Comparison of ENCODE assay signal across 20 cellular contexts in the genomic region with DNA sequence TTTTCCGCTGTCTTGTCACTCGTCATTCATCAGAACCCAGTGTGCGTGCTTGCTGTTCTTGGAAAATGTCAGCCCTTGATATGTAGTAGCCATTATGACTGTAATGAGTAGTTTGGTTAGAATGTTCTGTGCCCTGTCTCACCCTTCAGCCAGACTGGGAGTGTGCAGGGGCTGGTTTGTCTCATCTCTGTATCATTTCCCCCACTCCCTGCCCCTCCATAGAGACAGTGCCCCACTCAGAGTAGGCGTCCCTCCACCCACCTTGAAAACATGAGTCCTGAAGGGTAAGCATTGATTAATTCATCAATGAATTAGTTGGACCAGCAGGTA.
DNase-seq lines count a peak whose midpoint lies in the region; ATAC-seq and TF ChIP-seq lines count a peak whose summit lies in the region.
"Had no signal": no experiment of that assay in that cellular context is flagged by ENCODE, and none has a peak within 500 bp of the region (broad histone marks: within the 10 kb centered on the region; RNA-seq: fewer than 3 reads in every experiment).

No MANE protein-coding gene starts in this region.

- H3K4me1 ChIP-seq in sigmoid colon, result peaks cover 0 to 26% (median 11%) of the 10 kb centered on the region in 4 donors

- peaks cover 0 to 5% of the 10 kb centered on the region in 2 donors for H3K9me3 Mint-ChIP-seq in activated naive CD4-positive, alpha-beta T cell treated with anti-CD3 and anti-CD28 coated beads, Interleukin-2, amount 50 U/mL, for 72 hours
- H3K9me3 Mint-ChIP-seq in activated naive CD4-positive, alpha-beta T cell treated with anti-CD3 and anti-CD28 coated beads for 36 hours, result no peaks in the 10 kb centered on the region
- no peaks in the 10 kb centered on the region for H3K9me3 Mint-ChIP-seq in central memory CD8-positive, alpha-beta T cell
- H3K9me3 Mint-ChIP-seq in stimulated activated naive CD8-positive, alpha-beta T cell treated with anti-CD3 and anti-CD28 coated beads, Interleukin-15, Interleukin-2, amounts not matched to agents 100 ng/mL and 50 ng/mL, for 24 hours, result no peaks in the 10 kb centered on the region

- no peak for TF ChIP-seq POLR2A in sigmoid colon (IDR thresholded peaks at IDR 0.05)

- no peak for TF ChIP-seq CTCF in sigmoid colon (IDR thresholded peaks at IDR 0.05)

- H3K27ac Mint-ChIP-seq in activated naive CD4-positive, alpha-beta T cell treated with anti-CD3 and anti-CD28 coated beads, Interleukin-2, amount 50 U/mL, for 72 hours, result peak overlapping the region in 1 of 2 donors; percentile 78
- no peak overlapping the region for H3K27ac Mint-ChIP-seq in activated naive CD4-positive, alpha-beta T cell treated with anti-CD3 and anti-CD28 coated beads for 36 hours
- H3K27ac Mint-ChIP-seq in central memory CD8-positive, alpha-beta T cell (ENCODE audit: low read depth), result peak overlapping the region; percentile 65
- H3K27ac Mint-ChIP-seq in stimulated activated naive CD8-positive, alpha-beta T cell treated with anti-CD3 and anti-CD28 coated beads, Interleukin-15, Interleukin-2, amounts not matched to agents 100 ng/mL and 50 ng/mL, for 24 hours, result peak overlapping the region; percentile 21

- peaks cover 0 to 6% (median 0%) of the 10 kb centered on the region in 4 donors for H3K36me3 ChIP-seq in sigmoid colon
- H3K36me3 ChIP-seq: BE2C, SJSA1 had no signal

- H3K27ac ChIP-seq in sigmoid colon, result no peak overlapping the region
- H3K27ac ChIP-seq: A549, KMS-11, SJSA1 had no signal

- intact Hi-C loops in activated naive CD4-positive, alpha-beta T cell treated with anti-CD3 and anti-CD28 coated beads for 36 hours (cut with micrococcal nuclease), result no loop called here
- intact Hi-C loops in sigmoid colon (cut with DNase I), result no loop called here

- WGBS in sigmoid colon, 2 donors, result 86 to 96% methylated on average over 4 of the region's 4 CpGs

- no peak overlapping the region for H3K4me3 ChIP-seq in sigmoid colon
- H3K4me3 ChIP-seq: A549, SJSA1 had no signal

- H3K9me3 ChIP-seq in sigmoid colon, result no peaks in the 10 kb centered on the region
- H3K9me3 ChIP-seq: A549, BE2C, SJSA1 had no signal

- no peak for TF ChIP-seq EP300 in sigmoid colon (IDR thresholded peaks at IDR 0.05)

- H3K27me3 ChIP-seq in sigmoid colon, result no peaks in the 10 kb centered on the region
- H3K27me3 ChIP-seq: BE2C, SJSA1 had no signal

- ATAC-seq in activated naive CD4-positive, alpha-beta T cell treated with anti-CD3 and anti-CD28 coated beads, Interleukin-2, amount 50 U/mL, for 72 hours, result peak; percentile 35 to 59
- no peak for ATAC-seq in central memory CD8-positive, alpha-beta T cell (replicated peaks; ENCODE audit: extremely low read depth, poor library complexity, severe bottlenecking)
- ATAC-seq: A549, Right ventricle myocardium inferior had no signal

- no peak for DNase-seq in activated naive CD4-positive, alpha-beta T cell treated with anti-CD3 and anti-CD28 coated beads, Interleukin-2, amount 50 U/mL, for 72 hours (ENCODE audit: low spot score in 2 of 2)
- no peak for DNase-seq in activated naive CD4-positive, alpha-beta T cell treated with anti-CD3 and anti-CD28 coated beads for 36 hours
- DNase-seq in NCI-H2227 treated with DMSO at 0.1 percent for 48 hours (lab: John Stamatoyannopoulos, UW) (peak; percentile 53), sigmoid colon (no peak), HUDEP-2 (lab: John Stamatoyannopoulos, UW; ENCODE audit: unreplicated experiment in 76 of 76) (no peak)
- DNase-seq in central memory CD8-positive, alpha-beta T cell (ENCODE audit: low spot score in 2 of 2), result no peak
- DNase-seq: GOT3, HCEC 1CT, IMR-90, NCI-H1436 treated with DMSO at 0.1 percent for 48 hours, NCI-H2029, NCI-H446, NCI-H526 treated with DMSO at 0.1 percent for 48 hours, OCI-M1 had no signal

- peaks cover 2% of the 10 kb centered on the region for H3K4me1 Mint-ChIP-seq in activated naive CD4-positive, alpha-beta T cell treated with anti-CD3 and anti-CD28 coated beads for 36 hours (ENCODE audit: low read depth)
- peaks cover 49% of the 10 kb centered on the region for H3K4me1 Mint-ChIP-seq in central memory CD8-positive, alpha-beta T cell
- peaks cover 25% of the 10 kb centered on the region for H3K4me1 Mint-ChIP-seq in stimulated activated naive CD8-positive, alpha-beta T cell treated with anti-CD3 and anti-CD28 coated beads, Interleukin-15, Interleukin-2, amounts not matched to agents 100 ng/mL and 50 ng/mL, for 24 hours (ENCODE audit: low read depth)

- H3K27me3 Mint-ChIP-seq in activated naive CD4-positive, alpha-beta T cell treated with anti-CD3 and anti-CD28 coated beads for 36 hours (ENCODE audit: low read depth), result no peaks in the 10 kb centered on the region
- H3K27me3 Mint-ChIP-seq in central memory CD8-positive, alpha-beta T cell, result no peaks in the 10 kb centered on the region
- H3K27me3 Mint-ChIP-seq in stimulated activated naive CD8-positive, alpha-beta T cell treated with anti-CD3 and anti-CD28 coated beads, Interleukin-15, Interleukin-2, amounts not matched to agents 100 ng/mL and 50 ng/mL, for 24 hours, result no peaks in the 10 kb centered on the region

- CTCF ChIA-PET in activated naive CD4-positive, alpha-beta T cell treated with anti-CD3 and anti-CD28 coated beads for 36 hours (lab: Charles Lee), result interaction anchor here (0.6 kb wide), 1 partner anchor 578 kb away, joined by 3 read pairs; no protein-coding TSS in a partner anchor

- H3K4me3 Mint-ChIP-seq in activated naive CD4-positive, alpha-beta T cell treated with anti-CD3 and anti-CD28 coated beads for 36 hours, result no peak overlapping the region
- no peak overlapping the region for H3K4me3 Mint-ChIP-seq in central memory CD8-positive, alpha-beta T cell
- no peak overlapping the region for H3K4me3 Mint-ChIP-seq in stimulated activated naive CD8-positive, alpha-beta T cell treated with anti-CD3 and anti-CD28 coated beads, Interleukin-15, Interleukin-2, amounts not matched to agents 100 ng/mL and 50 ng/mL, for 24 hours

- no peaks in the 10 kb centered on the region for H3K36me3 Mint-ChIP-seq in activated naive CD4-positive, alpha-beta T cell treated with anti-CD3 and anti-CD28 coated beads, Interleukin-2, amount 50 U/mL, for 72 hours
- peaks cover 2% of the 10 kb centered on the region for H3K36me3 Mint-ChIP-seq in activated naive CD4-positive, alpha-beta T cell treated with anti-CD3 and anti-CD28 coated beads for 36 hours (ENCODE audit: low read depth)
- H3K36me3 Mint-ChIP-seq in central memory CD8-positive, alpha-beta T cell (ENCODE audit: insufficient read depth), result peaks cover 6% of the 10 kb centered on the region
- no peaks in the 10 kb centered on the region for H3K36me3 Mint-ChIP-seq in stimulated activated naive CD8-positive, alpha-beta T cell treated with anti-CD3 and anti-CD28 coated beads, Interleukin-15, Interleukin-2, amounts not matched to agents 100 ng/mL and 50 ng/mL, for 24 hours (ENCODE audit: low read depth)
